Comparison of ENCODE assay signal across 27 cellular contexts in genomic region chr2:71484354-71484753, GRCh38.
"Had no signal": no experiment of that assay in that cellular context is flagged by ENCODE, and none has a peak within 500 bp of the region (broad histone marks: within the 10 kb centered on the region; RNA-seq: fewer than 3 reads in every experiment).

No MANE protein-coding gene starts in this region.

- H3K4me3 ChIP-seq: stomach, suprapubic skin, thoracic aorta, thyroid gland, tibial artery, tibial nerve, transverse colon, upper lobe of left lung, upper lobe of right lung, uterus, vagina had no signal

- H3K27ac ChIP-seq: stomach, suprapubic skin, thoracic aorta, thyroid gland, tibial artery, tibial nerve, transverse colon, upper lobe of left lung, upper lobe of right lung, uterus, vagina had no signal

- H3K4me1 Mint-ChIP-seq: stimulated activated effector memory CD8-positive, alpha-beta T cell treated with anti-CD3 and anti-CD28 coated beads, Interleukin-12 subunit alpha, Interleukin-12 subunit beta, amount 100 ng/mL, for 72 hours; stimulated activated memory B cell treated with anti-CD40 and anti-IgM and Interleukin-4, amounts not matched to agents 10 μg/mL and 1 μg/mL and 100 μg/mL, for 72 hours; stimulated activated naive CD8-positive, alpha-beta T cell treated with anti-CD3 and anti-CD28 coated beads, Interleukin-15, amount 100 ng/mL, for 72 hours had no signal

- H3K27me3 Mint-ChIP-seq: stimulated activated naive CD8-positive, alpha-beta T cell treated with anti-CD3 and anti-CD28 coated beads, Interleukin-15, Interleukin-2, amounts not matched to agents 100 ng/mL and 50 ng/mL, for 24 hours had no signal

- H3K9me3 ChIP-seq: stomach, suprapubic skin, thoracic aorta, thyroid gland, tibial artery, tibial nerve, transverse colon, upper lobe of left lung, upper lobe of right lung, uterus, vagina had no signal

- ATAC-seq: stimulated activated effector memory CD8-positive, alpha-beta T cell treated with anti-CD3 and anti-CD28 coated beads, Interleukin-12 subunit alpha, Interleukin-12 subunit beta, amount 100 ng/mL, for 72 hours; stimulated activated memory B cell treated with anti-CD40 and anti-IgM and Interleukin-4, amounts not matched to agents 10 μg/mL and 1 μg/mL and 100 μg/mL, for 72 hours; stimulated activated naive B cell treated with anti-CD40 and anti-IgM and Interleukin-4, amounts not matched to agents 10 μg/mL and 1 μg/mL and 100 μg/mL, for 72 hours; stimulated activated naive CD8-positive, alpha-beta T cell treated with anti-CD3 and anti-CD28 coated beads, Interleukin-15, amount 100 ng/mL, for 72 hours; stimulated activated naive CD8-positive, alpha-beta T cell treated with anti-CD3 and anti-CD28 coated beads, Interleukin-15, Interleukin-2, amounts not matched to agents 100 U/mL and 50 U/mL, for 24 hours; upper lobe of right lung had no signal

- H3K4me3 Mint-ChIP-seq: stimulated activated effector memory CD8-positive, alpha-beta T cell treated with anti-CD3 and anti-CD28 coated beads, Interleukin-12 subunit alpha, Interleukin-12 subunit beta, amount 100 ng/mL, for 72 hours; stimulated activated memory B cell treated with anti-CD40 and anti-IgM and Interleukin-4, amounts not matched to agents 10 μg/mL and 1 μg/mL and 100 μg/mL, for 72 hours; stimulated activated naive B cell treated with anti-CD40 and anti-IgM and Interleukin-4, amounts not matched to agents 10 μg/mL and 1 μg/mL and 100 μg/mL, for 72 hours; stimulated activated naive CD8-positive, alpha-beta T cell treated with anti-CD3 and anti-CD28 coated beads, Interleukin-15, amount 100 ng/mL, for 72 hours; stimulated activated naive CD8-positive, alpha-beta T cell treated with anti-CD3 and anti-CD28 coated beads, Interleukin-15, Interleukin-2, amounts not matched to agents 100 ng/mL and 50 ng/mL, for 24 hours; type B pancreatic cell had no signal

- DNase-seq: stimulated activated CD4-positive, alpha-beta T cell treated with anti-CD3 and anti-CD28 coated beads, Interleukin-2, amount 100 ng/mL, for 48 hours; stimulated activated CD4-positive, alpha-beta T cell treated with anti-CD3 and anti-CD28 coated beads, Interleukin-4, amount 100 ng/mL, for 1 hour; stimulated activated CD4-positive, alpha-beta T cell treated with anti-CD3 and anti-CD28 coated beads, Interleukin-4, amount 100 ng/mL, for 24 hours; stimulated activated CD4-positive, alpha-beta T cell treated with anti-CD3 and anti-CD28 coated beads, Interleukin-4, amount 100 ng/mL, for 4 hours; stimulated activated CD8-positive, alpha-beta memory T cell treated with anti-CD3 and anti-CD28 coated beads, Interleukin-4, amount 100 ng/mL, for 48 hours; stimulated activated naive B cell treated with anti-CD40 and anti-IgM and Interleukin-4, amounts not matched to agents 10 μg/mL and 1 μg/mL and 100 μg/mL, for 72 hours; stimulated activated naive CD4-positive, alpha-beta T cell; stimulated activated naive CD4-positive, alpha-beta T cell treated with Interleukin-2 at 50 U/mL for 16 hours; stimulated activated naive CD8-positive, alpha-beta T cell treated with anti-CD3 and anti-CD28 coated beads, Interleukin-15, amount 100 ng/mL, for 72 hours; stimulated activated naive CD8-positive, alpha-beta T cell treated with anti-CD3 and anti-CD28 coated beads, Interleukin-15, Interleukin-2, amounts not matched to agents 100 U/mL and 50 U/mL, for 24 hours; stomach; substantia nigra; thyroid gland; tibial artery; transverse colon; trophoblast cell; upper lobe of left lung; uterus had no signal

- H3K27me3 ChIP-seq: stomach, suprapubic skin, thyroid gland, tibial artery, tibial nerve, transverse colon, upper lobe of left lung, upper lobe of right lung, uterus, vagina had no signal

- H3K9me3 Mint-ChIP-seq: stimulated activated effector memory CD8-positive, alpha-beta T cell treated with anti-CD3 and anti-CD28 coated beads, Interleukin-12 subunit alpha, Interleukin-12 subunit beta, amount 100 ng/mL, for 72 hours; stimulated activated memory B cell treated with anti-CD40 and anti-IgM and Interleukin-4, amounts not matched to agents 10 μg/mL and 1 μg/mL and 100 μg/mL, for 72 hours; stimulated activated naive B cell treated with anti-CD40 and anti-IgM and Interleukin-4, amounts not matched to agents 10 μg/mL and 1 μg/mL and 100 μg/mL, for 72 hours; stimulated activated naive CD8-positive, alpha-beta T cell treated with anti-CD3 and anti-CD28 coated beads, Interleukin-15, amount 100 ng/mL, for 72 hours; stimulated activated naive CD8-positive, alpha-beta T cell treated with anti-CD3 and anti-CD28 coated beads, Interleukin-15, Interleukin-2, amounts not matched to agents 100 ng/mL and 50 ng/mL, for 24 hours; type B pancreatic cell had no signal

- H3K27ac Mint-ChIP-seq: stimulated activated effector memory CD8-positive, alpha-beta T cell treated with anti-CD3 and anti-CD28 coated beads, Interleukin-12 subunit alpha, Interleukin-12 subunit beta, amount 100 ng/mL, for 72 hours; stimulated activated memory B cell treated with anti-CD40 and anti-IgM and Interleukin-4, amounts not matched to agents 10 μg/mL and 1 μg/mL and 100 μg/mL, for 72 hours; stimulated activated naive B cell treated with anti-CD40 and anti-IgM and Interleukin-4, amounts not matched to agents 10 μg/mL and 1 μg/mL and 100 μg/mL, for 72 hours; stimulated activated naive CD8-positive, alpha-beta T cell treated with anti-CD3 and anti-CD28 coated beads, Interleukin-15, amount 100 ng/mL, for 72 hours; stimulated activated naive CD8-positive, alpha-beta T cell treated with anti-CD3 and anti-CD28 coated beads, Interleukin-15, Interleukin-2, amounts not matched to agents 100 ng/mL and 50 ng/mL, for 24 hours; type B pancreatic cell had no signal

- H3K4me1 ChIP-seq: stomach, suprapubic skin, tibial artery, tibial nerve, transverse colon, upper lobe of right lung, uterus, vagina had no signal

- H3K36me3 Mint-ChIP-seq: stimulated activated effector memory CD8-positive, alpha-beta T cell treated with anti-CD3 and anti-CD28 coated beads, Interleukin-12 subunit alpha, Interleukin-12 subunit beta, amount 100 ng/mL, for 72 hours; stimulated activated memory B cell treated with anti-CD40 and anti-IgM and Interleukin-4, amounts not matched to agents 10 μg/mL and 1 μg/mL and 100 μg/mL, for 72 hours; stimulated activated naive B cell treated with anti-CD40 and anti-IgM and Interleukin-4, amounts not matched to agents 10 μg/mL and 1 μg/mL and 100 μg/mL, for 72 hours; type B pancreatic cell had no signal

- H3K36me3 ChIP-seq: suprapubic skin, thoracic aorta, thyroid gland, tibial nerve, transverse colon, upper lobe of right lung, uterus, vagina had no signal
